In the genomic region with DNA sequence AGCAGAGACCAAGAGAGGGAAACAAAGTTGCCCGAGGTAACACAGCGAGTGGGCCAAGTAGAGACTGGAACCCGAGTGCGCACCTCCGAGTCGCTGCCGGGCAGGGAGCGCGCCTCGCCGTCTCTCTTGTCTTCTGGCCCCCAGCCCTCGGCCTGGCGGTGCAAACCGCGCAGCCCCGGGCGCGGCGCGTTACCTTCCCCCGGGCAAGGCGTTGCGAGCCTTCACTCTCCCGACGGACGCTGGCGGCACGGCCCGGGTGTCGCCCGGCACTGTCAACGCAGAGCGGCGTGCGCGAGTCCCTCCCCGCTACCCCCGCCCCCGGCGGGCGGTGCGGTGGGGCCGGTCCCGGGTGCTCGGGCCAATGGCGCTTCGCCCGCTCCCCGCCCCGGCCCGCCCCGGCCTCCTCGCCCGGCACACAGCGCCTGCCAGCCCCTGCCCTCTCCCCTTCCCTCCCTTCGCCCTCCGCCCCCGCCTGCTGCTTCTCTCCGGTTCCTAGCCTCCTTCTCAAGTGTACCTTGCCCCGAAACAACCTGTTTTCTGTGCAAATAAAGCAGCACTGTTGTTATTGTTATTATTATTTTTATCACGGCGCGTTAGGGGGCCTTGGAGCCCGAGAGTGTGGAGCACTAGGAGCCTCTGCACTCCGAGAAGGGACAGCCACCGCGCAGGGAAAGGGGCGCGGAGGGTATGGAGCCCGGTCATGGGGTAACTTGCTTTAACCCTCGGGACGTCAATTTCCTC, we compare ENCODE assay signal across 1 cellular context.
TF ChIP-seq lines count a peak whose summit lies in the region.

Gene SYTL2 (minus strand): TSS at position 271 of the 741 bp plus-strand sequence. CDS start 53,416 bp downstream, outside the sequence.

TF ChIP-seq in HepG2, 621 proteins besides CTCF, POLR2A, EP300 and RAD21 (continued from another document and continues in another):
- TF ChIP-seq, protein P1, sequence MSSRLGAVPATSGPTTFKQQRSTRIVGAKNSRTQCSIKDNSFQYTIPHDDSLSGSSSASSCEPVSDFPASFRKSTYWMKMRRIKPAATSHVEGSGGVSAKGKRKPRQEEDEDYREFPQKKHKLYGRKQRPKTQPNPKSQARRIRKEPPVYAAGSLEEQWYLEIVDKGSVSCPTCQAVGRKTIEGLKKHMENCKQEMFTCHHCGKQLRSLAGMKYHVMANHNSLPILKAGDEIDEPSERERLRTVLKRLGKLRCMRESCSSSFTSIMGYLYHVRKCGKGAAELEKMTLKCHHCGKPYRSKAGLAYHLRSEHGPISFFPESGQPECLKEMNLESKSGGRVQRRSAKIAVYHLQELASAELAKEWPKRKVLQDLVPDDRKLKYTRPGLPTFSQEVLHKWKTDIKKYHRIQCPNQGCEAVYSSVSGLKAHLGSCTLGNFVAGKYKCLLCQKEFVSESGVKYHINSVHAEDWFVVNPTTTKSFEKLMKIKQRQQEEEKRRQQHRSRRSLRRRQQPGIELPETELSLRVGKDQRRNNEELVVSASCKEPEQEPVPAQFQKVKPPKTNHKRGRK (CRISPR knock-in tag; IDR thresholded peaks at IDR 0.05): no peak
- TF ChIP-seq SRY (CRISPR knock-in tag; IDR thresholded peaks at IDR 0.05) (no peak), ZNF142 (CRISPR knock-in tag; IDR thresholded peaks at IDR 0.05) (0 out of 2 replicates have a peak, but pooled peaks have one; percentile 25), MAZ (IDR thresholded peaks at IDR 0.05; ENCODE audit: borderline replicate concordance, low read depth, low read length) (peak; percentile 42; the same call in 1 of the 2 replicates), MAZ (CRISPR knock-in tag; IDR thresholded peaks at IDR 0.05; ENCODE audit: low read depth) (peak; percentile 77), UBTF (CRISPR knock-in tag; IDR thresholded peaks at IDR 0.05) (peak; percentile 49; the same call in 1 of the 2 replicates), ZNF333 (CRISPR knock-in tag; IDR thresholded peaks at IDR 0.05; ENCODE audit: borderline replicate concordance) (0 out of 2 replicates have a peak, but pooled peaks have one; percentile 67), HNRNPLL (IDR thresholded peaks at IDR 0.05; ENCODE audit: low read depth, low read length, poor library complexity, severe bottlenecking) (peak; percentile 50), NFYC (CRISPR knock-in tag; IDR thresholded peaks at IDR 0.05) (peak; percentile 46), ZNF891 (CRISPR knock-in tag; IDR thresholded peaks at IDR 0.05) (peak; percentile 75; the same call in 1 of the 2 replicates), ZNF431 (CRISPR knock-in tag; IDR thresholded peaks at IDR 0.05; ENCODE audit: borderline replicate concordance, low read depth) (no peak), ZNF710 (CRISPR knock-in tag; IDR thresholded peaks at IDR 0.05; ENCODE audit: borderline replicate concordance) (0 out of 2 replicates have a peak, but pooled peaks have one; percentile 24), IKZF4 (CRISPR knock-in tag; IDR thresholded peaks at IDR 0.05; ENCODE audit: borderline replicate concordance, low read depth, not compliant biosample characterization) (peak; percentile 65), ZNF776 (CRISPR knock-in tag; IDR thresholded peaks at IDR 0.05) (peak; percentile 72; the same call in 1 of the 2 replicates)
- TF ChIP-seq, protein P2, sequence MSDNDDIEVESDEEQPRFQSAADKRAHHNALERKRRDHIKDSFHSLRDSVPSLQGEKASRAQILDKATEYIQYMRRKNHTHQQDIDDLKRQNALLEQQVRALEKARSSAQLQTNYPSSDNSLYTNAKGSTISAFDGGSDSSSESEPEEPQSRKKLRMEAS (IDR thresholded peaks at IDR 0.05): peak; percentile 61; the same call in 1 of the 2 replicates
- TF ChIP-seq, protein P3, sequence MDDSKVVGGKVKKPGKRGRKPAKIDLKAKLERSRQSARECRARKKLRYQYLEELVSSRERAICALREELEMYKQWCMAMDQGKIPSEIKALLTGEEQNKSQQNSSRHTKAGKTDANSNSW (CRISPR knock-in tag; IDR thresholded peaks at IDR 0.05; ENCODE audit: borderline replicate concordance): 0 out of 2 replicates have a peak, but pooled peaks have one; percentile 68
- TF ChIP-seq, protein P4, sequence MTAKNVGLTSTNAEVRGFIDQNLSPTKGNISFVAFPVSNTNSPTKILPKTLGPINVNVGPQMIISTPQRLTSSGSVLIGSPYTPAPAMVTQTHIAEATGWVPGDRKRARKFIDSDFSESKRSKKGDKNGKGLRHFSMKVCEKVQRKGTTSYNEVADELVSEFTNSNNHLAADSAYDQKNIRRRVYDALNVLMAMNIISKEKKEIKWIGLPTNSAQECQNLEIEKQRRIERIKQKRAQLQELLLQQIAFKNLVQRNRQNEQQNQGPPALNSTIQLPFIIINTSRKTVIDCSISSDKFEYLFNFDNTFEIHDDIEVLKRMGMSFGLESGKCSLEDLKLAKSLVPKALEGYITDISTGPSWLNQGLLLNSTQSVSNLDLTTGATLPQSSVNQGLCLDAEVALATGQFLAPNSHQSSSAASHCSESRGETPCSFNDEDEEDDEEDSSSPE (CRISPR knock-in tag; IDR thresholded peaks at IDR 0.05): peak; percentile 63; the same call in 1 of the 2 replicates
- TF ChIP-seq, protein P5, sequence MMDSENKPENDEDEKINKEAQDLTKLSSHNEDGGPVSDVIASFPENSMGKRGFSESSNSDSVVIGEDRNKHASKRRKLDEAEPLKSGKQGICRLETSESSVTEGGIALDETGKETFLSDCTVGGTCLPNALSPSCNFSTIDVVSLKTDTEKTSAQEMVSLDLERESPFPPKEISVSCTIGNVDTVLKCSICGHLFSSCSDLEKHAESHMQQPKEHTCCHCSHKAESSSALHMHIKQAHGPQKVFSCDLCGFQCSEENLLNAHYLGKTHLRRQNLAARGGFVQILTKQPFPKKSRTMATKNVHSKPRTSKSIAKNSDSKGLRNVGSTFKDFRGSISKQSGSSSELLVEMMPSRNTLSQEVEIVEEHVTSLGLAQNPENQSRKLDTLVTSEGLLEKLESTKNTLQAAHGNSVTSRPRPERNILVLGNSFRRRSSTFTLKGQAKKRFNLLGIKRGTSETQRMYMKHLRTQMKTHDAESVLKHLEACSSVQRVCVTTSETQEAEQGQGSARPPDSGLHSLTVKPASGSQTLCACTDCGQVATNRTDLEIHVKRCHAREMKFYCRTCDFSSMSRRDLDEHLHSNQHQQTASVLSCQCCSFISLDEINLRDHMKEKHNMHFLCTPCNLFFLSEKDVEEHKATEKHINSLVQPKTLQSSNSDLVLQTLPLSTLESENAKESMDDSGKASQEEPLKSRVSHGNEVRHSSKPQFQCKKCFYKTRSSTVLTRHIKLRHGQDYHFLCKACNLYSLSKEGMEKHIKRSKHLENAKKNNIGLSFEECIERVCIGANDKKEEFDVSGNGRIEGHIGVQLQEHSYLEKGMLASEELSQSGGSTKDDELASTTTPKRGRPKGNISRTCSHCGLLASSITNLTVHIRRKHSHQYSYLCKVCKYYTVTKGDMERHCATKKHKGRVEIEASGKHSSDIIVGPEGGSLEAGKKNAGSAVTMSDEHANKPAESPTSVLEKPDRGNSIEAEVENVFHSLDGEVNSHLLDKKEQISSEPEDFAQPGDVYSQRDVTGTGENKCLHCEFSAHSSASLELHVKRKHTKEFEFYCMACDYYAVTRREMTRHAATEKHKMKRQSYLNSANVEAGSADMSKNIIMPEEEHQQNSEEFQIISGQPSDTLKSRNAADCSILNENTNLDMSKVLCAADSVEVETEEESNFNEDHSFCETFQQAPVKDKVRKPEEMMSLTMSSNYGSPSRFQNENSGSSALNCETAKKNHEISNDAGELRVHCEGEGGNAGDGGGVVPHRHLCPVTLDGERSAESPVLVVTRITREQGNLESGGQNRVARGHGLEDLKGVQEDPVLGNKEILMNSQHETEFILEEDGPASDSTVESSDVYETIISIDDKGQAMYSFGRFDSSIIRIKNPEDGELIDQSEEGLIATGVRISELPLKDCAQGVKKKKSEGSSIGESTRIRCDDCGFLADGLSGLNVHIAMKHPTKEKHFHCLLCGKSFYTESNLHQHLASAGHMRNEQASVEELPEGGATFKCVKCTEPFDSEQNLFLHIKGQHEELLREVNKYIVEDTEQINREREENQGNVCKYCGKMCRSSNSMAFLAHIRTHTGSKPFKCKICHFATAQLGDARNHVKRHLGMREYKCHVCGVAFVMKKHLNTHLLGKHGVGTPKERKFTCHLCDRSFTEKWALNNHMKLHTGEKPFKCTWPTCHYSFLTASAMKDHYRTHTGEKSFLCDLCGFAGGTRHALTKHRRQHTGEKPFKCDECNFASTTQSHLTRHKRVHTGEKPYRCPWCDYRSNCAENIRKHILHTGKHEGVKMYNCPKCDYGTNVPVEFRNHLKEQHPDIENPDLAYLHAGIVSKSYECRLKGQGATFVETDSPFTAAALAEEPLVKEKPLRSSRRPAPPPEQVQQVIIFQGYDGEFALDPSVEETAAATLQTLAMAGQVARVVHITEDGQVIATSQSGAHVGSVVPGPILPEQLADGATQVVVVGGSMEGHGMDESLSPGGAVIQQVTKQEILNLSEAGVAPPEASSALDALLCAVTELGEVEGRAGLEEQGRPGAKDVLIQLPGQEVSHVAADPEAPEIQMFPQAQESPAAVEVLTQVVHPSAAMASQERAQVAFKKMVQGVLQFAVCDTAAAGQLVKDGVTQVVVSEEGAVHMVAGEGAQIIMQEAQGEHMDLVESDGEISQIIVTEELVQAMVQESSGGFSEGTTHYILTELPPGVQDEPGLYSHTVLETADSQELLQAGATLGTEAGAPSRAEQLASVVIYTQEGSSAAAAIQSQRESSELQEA (CRISPR knock-in tag; IDR thresholded peaks at IDR 0.05; ENCODE audit: not compliant biosample characterization): peak; percentile 45
- TF ChIP-seq, protein P6, sequence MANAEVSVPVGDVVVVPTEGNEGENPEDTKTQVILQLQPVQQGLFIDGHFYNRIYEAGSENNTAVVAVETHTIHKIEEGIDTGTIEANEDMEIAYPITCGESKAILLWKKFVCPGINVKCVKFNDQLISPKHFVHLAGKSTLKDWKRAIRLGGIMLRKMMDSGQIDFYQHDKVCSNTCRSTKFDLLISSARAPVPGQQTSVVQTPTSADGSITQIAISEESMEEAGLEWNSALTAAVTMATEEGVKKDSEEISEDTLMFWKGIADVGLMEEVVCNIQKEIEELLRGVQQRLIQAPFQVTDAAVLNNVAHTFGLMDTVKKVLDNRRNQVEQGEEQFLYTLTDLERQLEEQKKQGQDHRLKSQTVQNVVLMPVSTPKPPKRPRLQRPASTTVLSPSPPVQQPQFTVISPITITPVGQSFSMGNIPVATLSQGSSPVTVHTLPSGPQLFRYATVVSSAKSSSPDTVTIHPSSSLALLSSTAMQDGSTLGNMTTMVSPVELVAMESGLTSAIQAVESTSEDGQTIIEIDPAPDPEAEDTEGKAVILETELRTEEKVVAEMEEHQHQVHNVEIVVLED (CRISPR knock-in tag; IDR thresholded peaks at IDR 0.05; ENCODE audit: borderline replicate concordance): no peak
